Comparison of ENCODE assay signal across 2 cellular contexts in genomic region chr1:108717774-108718316, GRCh38.
TF ChIP-seq lines count a peak whose summit lies in the region.

No MANE protein-coding gene starts in this region.

TF ChIP-seq in H1, 55 proteins besides CTCF, POLR2A, EP300 and RAD21 (continued from another document):
- TF ChIP-seq, protein P1, sequence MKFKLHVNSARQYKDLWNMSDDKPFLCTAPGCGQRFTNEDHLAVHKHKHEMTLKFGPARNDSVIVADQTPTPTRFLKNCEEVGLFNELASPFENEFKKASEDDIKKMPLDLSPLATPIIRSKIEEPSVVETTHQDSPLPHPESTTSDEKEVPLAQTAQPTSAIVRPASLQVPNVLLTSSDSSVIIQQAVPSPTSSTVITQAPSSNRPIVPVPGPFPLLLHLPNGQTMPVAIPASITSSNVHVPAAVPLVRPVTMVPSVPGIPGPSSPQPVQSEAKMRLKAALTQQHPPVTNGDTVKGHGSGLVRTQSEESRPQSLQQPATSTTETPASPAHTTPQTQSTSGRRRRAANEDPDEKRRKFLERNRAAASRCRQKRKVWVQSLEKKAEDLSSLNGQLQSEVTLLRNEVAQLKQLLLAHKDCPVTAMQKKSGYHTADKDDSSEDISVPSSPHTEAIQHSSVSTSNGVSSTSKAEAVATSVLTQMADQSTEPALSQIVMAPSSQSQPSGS (IDR thresholded peaks at IDR 0.05; ENCODE audit: low read length): no peak
- no peak for TF ChIP-seq POU5F1 (IDR thresholded peaks at IDR 0.05; ENCODE audit: low read depth, low read length)
- TF ChIP-seq HDAC6 (IDR thresholded peaks at IDR 0.05; ENCODE audit: low read depth, low read length): no peak
- no peak for TF ChIP-seq CEBPB (IDR thresholded peaks at IDR 0.05; ENCODE audit: low read depth, low read length)
- no peak for TF ChIP-seq SP4 (IDR thresholded peaks at IDR 0.05; ENCODE audit: low read length)
- no peak for TF ChIP-seq ASH2L (IDR thresholded peaks at IDR 0.05; ENCODE audit: low read length)
- TF ChIP-seq TBP (IDR thresholded peaks at IDR 0.05; ENCODE audit: low read depth, low read length): no peak
- no peak for TF ChIP-seq YY1 (IDR thresholded peaks at IDR 0.05; ENCODE audit: low read depth, low read length)
- TF ChIP-seq CBX8 (IDR thresholded peaks at IDR 0.05; ENCODE audit: borderline replicate concordance, low read depth, low read length): no peak
- no peak for TF ChIP-seq CTBP2 (IDR thresholded peaks at IDR 0.05; ENCODE audit: borderline replicate concordance, insufficient read depth, insufficient read length, low read length)
- TF ChIP-seq, protein P2, sequence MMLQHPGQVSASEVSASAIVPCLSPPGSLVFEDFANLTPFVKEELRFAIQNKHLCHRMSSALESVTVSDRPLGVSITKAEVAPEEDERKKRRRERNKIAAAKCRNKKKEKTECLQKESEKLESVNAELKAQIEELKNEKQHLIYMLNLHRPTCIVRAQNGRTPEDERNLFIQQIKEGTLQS (IDR thresholded peaks at IDR 0.05; ENCODE audit: insufficient read depth, low read depth, low read length): no peak
- TF ChIP-seq, protein P3, sequence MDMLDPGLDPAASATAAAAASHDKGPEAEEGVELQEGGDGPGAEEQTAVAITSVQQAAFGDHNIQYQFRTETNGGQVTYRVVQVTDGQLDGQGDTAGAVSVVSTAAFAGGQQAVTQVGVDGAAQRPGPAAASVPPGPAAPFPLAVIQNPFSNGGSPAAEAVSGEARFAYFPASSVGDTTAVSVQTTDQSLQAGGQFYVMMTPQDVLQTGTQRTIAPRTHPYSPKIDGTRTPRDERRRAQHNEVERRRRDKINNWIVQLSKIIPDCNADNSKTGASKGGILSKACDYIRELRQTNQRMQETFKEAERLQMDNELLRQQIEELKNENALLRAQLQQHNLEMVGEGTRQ (IDR thresholded peaks at IDR 0.05; ENCODE audit: low read length): no peak

TF ChIP-seq in SK-N-SH treated with all-trans-retinoic acid at 6 μM for 48 hours, 23 proteins besides CTCF, POLR2A, EP300 and RAD21 (continued from another document):
- TF ChIP-seq, protein P4, sequence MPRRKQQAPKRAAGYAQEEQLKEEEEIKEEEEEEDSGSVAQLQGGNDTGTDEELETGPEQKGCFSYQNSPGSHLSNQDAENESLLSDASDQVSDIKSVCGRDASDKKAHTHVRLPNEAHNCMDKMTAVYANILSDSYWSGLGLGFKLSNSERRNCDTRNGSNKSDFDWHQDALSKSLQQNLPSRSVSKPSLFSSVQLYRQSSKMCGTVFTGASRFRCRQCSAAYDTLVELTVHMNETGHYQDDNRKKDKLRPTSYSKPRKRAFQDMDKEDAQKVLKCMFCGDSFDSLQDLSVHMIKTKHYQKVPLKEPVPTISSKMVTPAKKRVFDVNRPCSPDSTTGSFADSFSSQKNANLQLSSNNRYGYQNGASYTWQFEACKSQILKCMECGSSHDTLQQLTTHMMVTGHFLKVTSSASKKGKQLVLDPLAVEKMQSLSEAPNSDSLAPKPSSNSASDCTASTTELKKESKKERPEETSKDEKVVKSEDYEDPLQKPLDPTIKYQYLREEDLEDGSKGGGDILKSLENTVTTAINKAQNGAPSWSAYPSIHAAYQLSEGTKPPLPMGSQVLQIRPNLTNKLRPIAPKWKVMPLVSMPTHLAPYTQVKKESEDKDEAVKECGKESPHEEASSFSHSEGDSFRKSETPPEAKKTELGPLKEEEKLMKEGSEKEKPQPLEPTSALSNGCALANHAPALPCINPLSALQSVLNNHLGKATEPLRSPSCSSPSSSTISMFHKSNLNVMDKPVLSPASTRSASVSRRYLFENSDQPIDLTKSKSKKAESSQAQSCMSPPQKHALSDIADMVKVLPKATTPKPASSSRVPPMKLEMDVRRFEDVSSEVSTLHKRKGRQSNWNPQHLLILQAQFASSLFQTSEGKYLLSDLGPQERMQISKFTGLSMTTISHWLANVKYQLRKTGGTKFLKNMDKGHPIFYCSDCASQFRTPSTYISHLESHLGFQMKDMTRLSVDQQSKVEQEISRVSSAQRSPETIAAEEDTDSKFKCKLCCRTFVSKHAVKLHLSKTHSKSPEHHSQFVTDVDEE (CRISPR knock-in tag; IDR thresholded peaks at IDR 0.05): no peak
- TF ChIP-seq TCF4 (CRISPR knock-in tag; IDR thresholded peaks at IDR 0.05; ENCODE audit: borderline replicate concordance): no peak
- TF ChIP-seq ZC3H10 (CRISPR knock-in tag; IDR thresholded peaks at IDR 0.05): no peak
- no peak for TF ChIP-seq OSR1 (CRISPR knock-in tag; IDR thresholded peaks at IDR 0.05)
- no peak for TF ChIP-seq TOX (CRISPR knock-in tag; IDR thresholded peaks at IDR 0.05; ENCODE audit: borderline replicate concordance)
- TF ChIP-seq ZNF565 (CRISPR knock-in tag; conservative IDR thresholded peaks at IDR 0.05; ENCODE audit: low read depth): no peak
- TF ChIP-seq CSDC2 (CRISPR knock-in tag; IDR thresholded peaks at IDR 0.05): no peak
- TF ChIP-seq CSRNP3 (CRISPR knock-in tag; IDR thresholded peaks at IDR 0.05): no peak
- no peak for TF ChIP-seq ZNF8 (CRISPR knock-in tag; IDR thresholded peaks at IDR 0.05)
- no peak for TF ChIP-seq GLIS3 (CRISPR knock-in tag; IDR thresholded peaks at IDR 0.05)
